Comparison of ENCODE assay signal across 14 cellular contexts in the genomic region with DNA sequence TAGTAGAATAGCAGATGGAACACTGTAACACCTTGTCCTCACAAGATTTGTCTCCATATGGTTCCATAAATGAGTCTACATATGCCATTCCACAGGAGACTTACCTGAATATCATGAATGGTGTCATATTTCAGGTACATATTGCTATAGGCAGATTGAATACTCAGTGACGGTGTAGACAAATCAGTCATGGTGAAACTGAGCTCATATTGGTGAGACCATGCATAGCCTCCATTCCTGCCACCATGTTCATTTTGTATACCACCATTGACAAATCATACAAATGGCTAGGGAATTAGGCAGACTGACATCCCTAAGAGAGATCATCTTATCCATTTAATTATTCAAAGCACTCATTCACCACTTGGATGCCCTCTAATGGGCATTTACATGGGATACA. TPM values are rescaled to one million over a fixed set of nuclear protein-coding genes. Genes with fewer than 3 reads are reported as not detected.
DNase-seq lines count a peak whose midpoint lies in the region; ATAC-seq and TF ChIP-seq lines count a peak whose summit lies in the region.
"Had no signal": no experiment of that assay in that cellular context is flagged by ENCODE, and none has a peak within 500 bp of the region (broad histone marks: within the 10 kb centered on the region; RNA-seq: fewer than 3 reads in every experiment).

No MANE protein-coding gene starts in this region.

- H3K9me3 Mint-ChIP-seq in WTC11 = peaks cover 7% of the 10 kb centered on the region
- H3K9me3 Mint-ChIP-seq: CD8-positive, alpha-beta T cell; HFFc6 had no signal

- H3K9me3 ChIP-seq in Karpas-422 (ENCODE audit: low read length) (no peaks in the 10 kb centered on the region), colonic mucosa (no peaks in the 10 kb centered on the region)

- POLR2A ChIA-PET in WTC11 (lab: Charles Lee) = interaction anchor here (1.6 kb wide), 1 partner anchor 11 kb away, joined by 9 read pairs; no protein-coding TSS in a partner anchor

- H3K27ac ChIP-seq in Karpas-422 (ENCODE audit: low read length) = no peak overlapping the region
- no peak overlapping the region for H3K27ac ChIP-seq in colonic mucosa
- H3K27ac ChIP-seq: BLaER1 treated with 17β-estradiol and CSF1 and Interleukin-3, amounts not matched to agents 10 nM and 100 nM had no signal

- no peaks in the 10 kb centered on the region for H4K20me1 ChIP-seq in Karpas-422 (ENCODE audit: insufficient read depth, low read depth, low read length)
- H4K20me1 ChIP-seq: BLaER1 treated with 17β-estradiol and CSF1 and Interleukin-3, amounts not matched to agents 10 nM and 100 nM had no signal

- H3K4me2 ChIP-seq in Karpas-422 (ENCODE audit: low read depth, low read length, poor library complexity, severe bottlenecking) = no peak overlapping the region

- H2AFZ ChIP-seq in Karpas-422 (ENCODE audit: low read length) = no peak overlapping the region

- DNase-seq in NCI-H82 (lab: John Stamatoyannopoulos, UW) (peak; percentile 69), NCI-H82 treated with DMSO at 0.1 percent for 48 hours (lab: John Stamatoyannopoulos, UW; ENCODE audit: unreplicated experiment) (no peak), Karpas-422 (peak; percentile 24), WTC11 (ENCODE audit: low spot score) (no peak), colonic mucosa (no peak)
- DNase-seq: Calu3; CD8-positive, alpha-beta T cell; DMS79 treated with DMSO at 0.1 percent for 48 hours; GF-D8; HFFc6 had no signal

- intact Hi-C loops in colonic mucosa (cut with DNase I) = no loop called here

- H3K9ac ChIP-seq in Karpas-422 (ENCODE audit: low read length) = no peak overlapping the region
- H3K9ac ChIP-seq in colonic mucosa (ENCODE audit: low read depth in 2 of 2, low read length in 2 of 2) = no peak overlapping the region
- H3K9ac ChIP-seq: BLaER1 treated with 17β-estradiol and CSF1 and Interleukin-3, amounts not matched to agents 10 nM and 100 nM had no signal

- H3K4me1 ChIP-seq in Karpas-422 (ENCODE audit: low read length) = no peaks in the 10 kb centered on the region
- no peaks in the 10 kb centered on the region for H3K4me1 ChIP-seq in colonic mucosa

- no peaks in the 10 kb centered on the region for H3K79me2 ChIP-seq in Karpas-422 (ENCODE audit: low read length)

- peaks cover 5% of the 10 kb centered on the region for H3K27me3 Mint-ChIP-seq in WTC11 (ENCODE audit: low read depth)
- H3K27me3 Mint-ChIP-seq: B cell had no signal

- H3K4me3 Mint-ChIP-seq in WTC11 = peak overlapping the region; percentile 54; the same call in 1 of the 2 replicates
- H3K4me3 Mint-ChIP-seq: B cell; CD8-positive, alpha-beta T cell; HFFc6 had no signal

- CTCF ChIA-PET in WTC11 (lab: Charles Lee) = no interaction called here

- no peak for ATAC-seq in WTC11
- no peak for ATAC-seq in GM21360 (IDR thresholded peaks at IDR 0.05; ENCODE audit: unreplicated experiment)
- ATAC-seq: CD8-positive, alpha-beta T cell; HCT116 had no signal

- peaks cover 41% of the 10 kb centered on the region for H3K4me1 Mint-ChIP-seq in WTC11
- H3K4me1 Mint-ChIP-seq: B cell had no signal

- H3K27me3 ChIP-seq in Karpas-422 (ENCODE audit: low read length) (no peaks in the 10 kb centered on the region), colonic mucosa (no peaks in the 10 kb centered on the region)
- H3K27me3 ChIP-seq: BLaER1 treated with 17β-estradiol and CSF1 and Interleukin-3, amounts not matched to agents 10 nM and 100 nM had no signal

- no peak overlapping the region for H3K27ac Mint-ChIP-seq in WTC11
- H3K27ac Mint-ChIP-seq: B cell; CD8-positive, alpha-beta T cell; HFFc6 had no signal

- peaks cover 35% of the 10 kb centered on the region for H3K36me3 Mint-ChIP-seq in WTC11
- H3K36me3 Mint-ChIP-seq: CD8-positive, alpha-beta T cell had no signal

- H3K4me3 ChIP-seq in Karpas-422 (ENCODE audit: low read length) (no peak overlapping the region), colonic mucosa (no peak overlapping the region)
- H3K4me3 ChIP-seq: BLaER1 treated with 17β-estradiol and CSF1 and Interleukin-3, amounts not matched to agents 10 nM and 100 nM had no signal

- no peaks in the 10 kb centered on the region for H3K9me2 ChIP-seq in Karpas-422 (replicated peaks; ENCODE audit: insufficient read depth, low read length)

- H3K36me3 ChIP-seq in Karpas-422 (ENCODE audit: insufficient read depth, low read length) (no peaks in the 10 kb centered on the region), colonic mucosa (no peaks in the 10 kb centered on the region)
- H3K36me3 ChIP-seq: BLaER1 treated with 17β-estradiol and CSF1 and Interleukin-3, amounts not matched to agents 10 nM and 100 nM had no signal

- TF ChIP-seq CTCF in WTC11 (IDR thresholded peaks at IDR 0.05) = no peak
- TF ChIP-seq CTCF in colonic mucosa (IDR thresholded peaks at IDR 0.05) = no peak

TF ChIP-seq in WTC11, 78 proteins besides CTCF, POLR2A, EP300 and RAD21 (continues in another document):
- TF ChIP-seq, protein P1, sequence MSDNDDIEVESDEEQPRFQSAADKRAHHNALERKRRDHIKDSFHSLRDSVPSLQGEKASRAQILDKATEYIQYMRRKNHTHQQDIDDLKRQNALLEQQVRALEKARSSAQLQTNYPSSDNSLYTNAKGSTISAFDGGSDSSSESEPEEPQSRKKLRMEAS (CRISPR knock-in tag; IDR thresholded peaks at IDR 0.05) = no peak
- TF ChIP-seq ZNF396 (CRISPR knock-in tag; IDR thresholded peaks at IDR 0.05; ENCODE audit: borderline replicate concordance) = no peak
- TF ChIP-seq SMAD4 (CRISPR knock-in tag; IDR thresholded peaks at IDR 0.05) = no peak
- TF ChIP-seq MXD4 (CRISPR knock-in tag; IDR thresholded peaks at IDR 0.05; ENCODE audit: borderline replicate concordance) = no peak
- TF ChIP-seq, protein P2, sequence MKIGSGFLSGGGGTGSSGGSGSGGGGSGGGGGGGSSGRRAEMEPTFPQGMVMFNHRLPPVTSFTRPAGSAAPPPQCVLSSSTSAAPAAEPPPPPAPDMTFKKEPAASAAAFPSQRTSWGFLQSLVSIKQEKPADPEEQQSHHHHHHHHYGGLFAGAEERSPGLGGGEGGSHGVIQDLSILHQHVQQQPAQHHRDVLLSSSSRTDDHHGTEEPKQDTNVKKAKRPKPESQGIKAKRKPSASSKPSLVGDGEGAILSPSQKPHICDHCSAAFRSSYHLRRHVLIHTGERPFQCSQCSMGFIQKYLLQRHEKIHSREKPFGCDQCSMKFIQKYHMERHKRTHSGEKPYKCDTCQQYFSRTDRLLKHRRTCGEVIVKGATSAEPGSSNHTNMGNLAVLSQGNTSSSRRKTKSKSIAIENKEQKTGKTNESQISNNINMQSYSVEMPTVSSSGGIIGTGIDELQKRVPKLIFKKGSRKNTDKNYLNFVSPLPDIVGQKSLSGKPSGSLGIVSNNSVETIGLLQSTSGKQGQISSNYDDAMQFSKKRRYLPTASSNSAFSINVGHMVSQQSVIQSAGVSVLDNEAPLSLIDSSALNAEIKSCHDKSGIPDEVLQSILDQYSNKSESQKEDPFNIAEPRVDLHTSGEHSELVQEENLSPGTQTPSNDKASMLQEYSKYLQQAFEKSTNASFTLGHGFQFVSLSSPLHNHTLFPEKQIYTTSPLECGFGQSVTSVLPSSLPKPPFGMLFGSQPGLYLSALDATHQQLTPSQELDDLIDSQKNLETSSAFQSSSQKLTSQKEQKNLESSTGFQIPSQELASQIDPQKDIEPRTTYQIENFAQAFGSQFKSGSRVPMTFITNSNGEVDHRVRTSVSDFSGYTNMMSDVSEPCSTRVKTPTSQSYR (CRISPR knock-in tag; IDR thresholded peaks at IDR 0.05) = no peak
- no peak for TF ChIP-seq SMAD3 (CRISPR knock-in tag; IDR thresholded peaks at IDR 0.05; ENCODE audit: borderline replicate concordance)
- no peak for TF ChIP-seq MYBL2 (CRISPR knock-in tag; IDR thresholded peaks at IDR 0.05)
- no peak for TF ChIP-seq NFE2L1 (CRISPR knock-in tag; IDR thresholded peaks at IDR 0.05)
- TF ChIP-seq, protein P3, sequence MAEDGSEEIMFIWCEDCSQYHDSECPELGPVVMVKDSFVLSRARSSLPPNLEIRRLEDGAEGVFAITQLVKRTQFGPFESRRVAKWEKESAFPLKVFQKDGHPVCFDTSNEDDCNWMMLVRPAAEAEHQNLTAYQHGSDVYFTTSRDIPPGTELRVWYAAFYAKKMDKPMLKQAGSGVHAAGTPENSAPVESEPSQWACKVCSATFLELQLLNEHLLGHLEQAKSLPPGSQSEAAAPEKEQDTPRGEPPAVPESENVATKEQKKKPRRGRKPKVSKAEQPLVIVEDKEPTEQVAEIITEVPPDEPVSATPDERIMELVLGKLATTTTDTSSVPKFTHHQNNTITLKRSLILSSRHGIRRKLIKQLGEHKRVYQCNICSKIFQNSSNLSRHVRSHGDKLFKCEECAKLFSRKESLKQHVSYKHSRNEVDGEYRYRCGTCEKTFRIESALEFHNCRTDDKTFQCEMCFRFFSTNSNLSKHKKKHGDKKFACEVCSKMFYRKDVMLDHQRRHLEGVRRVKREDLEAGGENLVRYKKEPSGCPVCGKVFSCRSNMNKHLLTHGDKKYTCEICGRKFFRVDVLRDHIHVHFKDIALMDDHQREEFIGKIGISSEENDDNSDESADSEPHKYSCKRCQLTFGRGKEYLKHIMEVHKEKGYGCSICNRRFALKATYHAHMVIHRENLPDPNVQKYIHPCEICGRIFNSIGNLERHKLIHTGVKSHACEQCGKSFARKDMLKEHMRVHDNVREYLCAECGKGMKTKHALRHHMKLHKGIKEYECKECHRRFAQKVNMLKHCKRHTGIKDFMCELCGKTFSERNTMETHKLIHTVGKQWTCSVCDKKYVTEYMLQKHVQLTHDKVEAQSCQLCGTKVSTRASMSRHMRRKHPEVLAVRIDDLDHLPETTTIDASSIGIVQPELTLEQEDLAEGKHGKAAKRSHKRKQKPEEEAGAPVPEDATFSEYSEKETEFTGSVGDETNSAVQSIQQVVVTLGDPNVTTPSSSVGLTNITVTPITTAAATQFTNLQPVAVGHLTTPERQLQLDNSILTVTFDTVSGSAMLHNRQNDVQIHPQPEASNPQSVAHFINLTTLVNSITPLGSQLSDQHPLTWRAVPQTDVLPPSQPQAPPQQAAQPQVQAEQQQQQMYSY (CRISPR knock-in tag; IDR thresholded peaks at IDR 0.05) = no peak
- TF ChIP-seq GTF2I (CRISPR knock-in tag; conservative IDR thresholded peaks at IDR 0.05) = no peak
- no peak for TF ChIP-seq CREB1 (CRISPR knock-in tag; IDR thresholded peaks at IDR 0.05)
- no peak for TF ChIP-seq NFYB (CRISPR knock-in tag; conservative IDR thresholded peaks at IDR 0.05; ENCODE audit: low read depth)
- no peak for TF ChIP-seq PREB (CRISPR knock-in tag; IDR thresholded peaks at IDR 0.05; ENCODE audit: borderline replicate concordance)

RNA-seq across cellular contexts. Expression of gene SPP1, which starts 38.0 kb away (rescaled TPM):
- not detected in 2 replicates for total RNA-seq in Karpas-422 (2014; rRNA removed; shearing (Covaris generic); ENCODE audit: low replicate concordance)
- total RNA-seq in WTC11 (2021) (24.5 to 56.6 TPM (median 31.8 TPM) in 3 replicates), colonic mucosa (10 to 100 TPM in 1 of 2 donors, 1 to 10 TPM in 1; 3.9 to 11.6 TPM)
- total RNA-seq: B cell; CD8-positive, alpha-beta T cell had no signal

Comparison
In these comparisons a context has a peak if more than half of its experiments do, and no peak if none do; other contexts are left out.
1. DNase-seq: peak in NCI-H82 (single experiment) and Karpas-422 (single experiment); none in NCI-H82 treated with DMSO at 0.1 percent for 48 hours (single experiment), WTC11 (single experiment) and colonic mucosa (single experiment).